In the genomic region with DNA sequence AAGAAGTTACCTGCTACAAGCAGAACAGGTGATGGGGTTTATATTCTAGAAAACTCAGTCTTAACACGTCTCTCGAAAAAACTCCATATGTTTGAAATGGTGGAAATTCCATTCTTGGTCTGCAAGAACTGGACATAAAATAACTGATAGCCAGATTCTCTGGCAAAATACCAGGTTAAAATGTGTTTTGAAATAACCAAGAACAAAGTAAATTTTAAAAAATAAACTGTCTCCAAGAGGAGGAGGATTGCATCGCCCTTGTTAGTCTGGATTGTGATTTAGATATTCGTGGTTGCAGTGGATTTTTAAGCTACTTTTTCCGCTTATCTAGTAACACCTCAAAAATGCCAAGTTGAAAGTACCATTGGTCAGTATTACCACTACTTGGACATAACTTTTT, we compare ENCODE assay signal across 18 cellular contexts.
"Had no signal": no experiment of that assay in that cellular context is flagged by ENCODE, and none has a peak within 500 bp of the region (broad histone marks: within the 10 kb centered on the region; RNA-seq: fewer than 3 reads in every experiment).

No MANE protein-coding gene starts in this region.

- H3K4me3 ChIP-seq: adrenal gland, tibial artery, uterus had no signal

- ATAC-seq: effector memory CD8-positive, alpha-beta T cell; naive thymus-derived CD8-positive, alpha-beta T cell; stimulated activated naive B cell treated with anti-CD40 and anti-IgM and Interleukin-4, amounts not matched to agents 10 μg/mL and 1 μg/mL and 100 μg/mL, for 72 hours had no signal

- H3K27me3 Mint-ChIP-seq: activated naive CD4-positive, alpha-beta T cell treated with anti-CD3 and anti-CD28 coated beads, Interleukin-2, amount 10 ng/mL, durations not matched to agents 7 days and 5 days; effector memory CD8-positive, alpha-beta T cell; naive thymus-derived CD8-positive, alpha-beta T cell; stimulated activated naive B cell treated with anti-CD40 and anti-IgM and Interleukin-4, amounts not matched to agents 10 μg/mL and 1 μg/mL and 100 μg/mL, for 72 hours had no signal

- H3K36me3 ChIP-seq: uterus had no signal

- H3K27me3 ChIP-seq: adrenal gland, tibial artery, uterus had no signal

- H3K4me3 Mint-ChIP-seq: activated naive CD4-positive, alpha-beta T cell treated with anti-CD3 and anti-CD28 coated beads, Interleukin-2, amount 10 ng/mL, durations not matched to agents 7 days and 5 days; effector memory CD8-positive, alpha-beta T cell; naive thymus-derived CD8-positive, alpha-beta T cell; stimulated activated naive B cell treated with anti-CD40 and anti-IgM and Interleukin-4, amounts not matched to agents 10 μg/mL and 1 μg/mL and 100 μg/mL, for 72 hours had no signal

- H3K27ac ChIP-seq: adrenal gland, epithelial cell of prostate, tibial artery, uterus had no signal

- DNase-seq: activated CD4-positive, alpha-beta T cell treated with anti-CD3 and anti-CD28 coated beads, Interleukin-2, amount 50 U/mL, for 48 hours; activated CD4-positive, CD25-positive, alpha-beta regulatory T cell treated with anti-CD3 and anti-CD28 coated beads, Interleukin-2, amount 50 U/mL, for 72 hours; activated naive CD4-positive, alpha-beta T cell treated with anti-CD3 and anti-CD28 coated beads, Interleukin-2, amount 10 ng/mL, durations not matched to agents 7 days and 5 days; activated T-cell treated with anti-CD3 and anti-CD28 coated beads, Interleukin-2, amount 50 U/mL, for 1 hour; adrenal gland; dermis blood vessel endothelial cell; effector memory CD8-positive, alpha-beta T cell; glutamatergic neuron; kidney glomerular epithelial cell; mesenchymal stem cell; naive thymus-derived CD8-positive, alpha-beta T cell; posterior cingulate gyrus; stimulated activated CD4-positive, alpha-beta T cell treated with anti-CD3 and anti-CD28 coated beads, Interleukin-4, amount 100 ng/mL, for 1 hour; stimulated activated naive B cell treated with anti-CD40 and anti-IgM and Interleukin-4, amounts not matched to agents 10 μg/mL and 1 μg/mL and 100 μg/mL, for 72 hours; T1000; tibial artery; uterus had no signal

- H3K9me3 ChIP-seq: adrenal gland, tibial artery, uterus had no signal

- H3K4me1 ChIP-seq: tibial artery, uterus had no signal

- H3K27ac Mint-ChIP-seq: activated naive CD4-positive, alpha-beta T cell treated with anti-CD3 and anti-CD28 coated beads, Interleukin-2, amount 10 ng/mL, durations not matched to agents 7 days and 5 days; effector memory CD8-positive, alpha-beta T cell; naive thymus-derived CD8-positive, alpha-beta T cell had no signal

- H3K9me3 Mint-ChIP-seq: activated naive CD4-positive, alpha-beta T cell treated with anti-CD3 and anti-CD28 coated beads, Interleukin-2, amount 10 ng/mL, durations not matched to agents 7 days and 5 days; effector memory CD8-positive, alpha-beta T cell; naive thymus-derived CD8-positive, alpha-beta T cell; stimulated activated naive B cell treated with anti-CD40 and anti-IgM and Interleukin-4, amounts not matched to agents 10 μg/mL and 1 μg/mL and 100 μg/mL, for 72 hours had no signal

- H3K4me1 Mint-ChIP-seq: naive thymus-derived CD8-positive, alpha-beta T cell; stimulated activated naive B cell treated with anti-CD40 and anti-IgM and Interleukin-4, amounts not matched to agents 10 μg/mL and 1 μg/mL and 100 μg/mL, for 72 hours had no signal
